Comparison of ENCODE assay signal across 11 cellular contexts in genomic region chr12:126191037-126191891, GRCh38.
DNase-seq lines count a peak whose midpoint lies in the region; ATAC-seq, FAIRE-seq and TF ChIP-seq lines count a peak whose summit lies in the region.
"Had no signal": no experiment of that assay in that cellular context is flagged by ENCODE, and none has a peak within 500 bp of the region (broad histone marks: within the 10 kb centered on the region; RNA-seq: fewer than 3 reads in every experiment).

No MANE protein-coding gene starts in this region.

- peak overlapping the region; percentile 29; the same call in 1 of the 2 replicates for H2BK15ac ChIP-seq in H1 (ENCODE audit: low read length)

- H3K79me2 ChIP-seq in HepG2 (ENCODE audit: insufficient read depth, low read length): no peaks in the 10 kb centered on the region
- H3K79me2 ChIP-seq in H1 (ENCODE audit: control insufficient read depth in 1 of 2, insufficient read depth in 2 of 2, low read length in 2 of 2): no peaks in the 10 kb centered on the region
- H3K79me2 ChIP-seq in Karpas-422 (ENCODE audit: low read length): no peaks in the 10 kb centered on the region

- H3K23me2 ChIP-seq in H1 (ENCODE audit: low read depth, low read length): peaks cover 7% of the 10 kb centered on the region

- H4K20me1 ChIP-seq in HepG2 (ENCODE audit: insufficient read depth, low read length) (no peaks in the 10 kb centered on the region), H1 (replicated peaks in 1 of 2; ENCODE audit: control insufficient read depth in 1 of 2, insufficient read depth in 2 of 2, low read length in 2 of 2) (no peaks in the 10 kb centered on the region), Karpas-422 (ENCODE audit: insufficient read depth, low read depth, low read length) (no peaks in the 10 kb centered on the region)

- no peak overlapping the region for H3K9ac ChIP-seq in HepG2 (ENCODE audit: insufficient read depth, low read depth, low read length)
- peak overlapping the region in 1 of 4 experiments; percentile 14; a peak in 2 of 7 replicates for H3K9ac ChIP-seq in H1 (replicated peaks in 1 of 4; ENCODE audit: extremely low read depth in 1 of 4, low read depth in 3 of 4, low read length in 3 of 4)
- no peak overlapping the region for H3K9ac ChIP-seq in Karpas-422 (ENCODE audit: low read length)

- H4K8ac ChIP-seq in H1 (ENCODE audit: extremely low read depth, insufficient read depth, low read length): peak overlapping the region; percentile 82

- no peaks in the 10 kb centered on the region for H3K9me2 ChIP-seq in Karpas-422 (replicated peaks; ENCODE audit: insufficient read depth, low read length)

- no peaks in the 10 kb centered on the region for H3K36me3 ChIP-seq in right lobe of liver
- H3K36me3 ChIP-seq in HepG2 (replicated peaks in 1 of 2; ENCODE audit: control insufficient read depth in 1 of 2, insufficient read depth in 2 of 2, low read length in 2 of 2): no peaks in the 10 kb centered on the region
- no peaks in the 10 kb centered on the region for H3K36me3 ChIP-seq in H1 (ENCODE audit: control insufficient read depth in 2 of 4, insufficient read depth in 4 of 4, low read length in 3 of 4)
- no peaks in the 10 kb centered on the region for H3K36me3 ChIP-seq in Karpas-422 (ENCODE audit: insufficient read depth, low read length)

- no peaks in the 10 kb centered on the region for H3K4me1 ChIP-seq in right lobe of liver
- H3K4me1 ChIP-seq in HepG2 (ENCODE audit: insufficient read depth, low read length): no peaks in the 10 kb centered on the region
- peaks cover 0 to 2% (median 0%) of the 10 kb centered on the region in 4 experiments; a peak in 2 of 7 replicates for H3K4me1 ChIP-seq in H1 (replicated peaks in 1 of 4; ENCODE audit: control insufficient read depth in 3 of 4, insufficient read depth in 4 of 4, low read length in 3 of 4)
- H3K4me1 ChIP-seq in Karpas-422 (ENCODE audit: low read length): peaks cover 10% of the 10 kb centered on the region

- no peak overlapping the region for H3K27ac ChIP-seq in right lobe of liver
- no peak overlapping the region for H3K27ac ChIP-seq in HepG2 (ENCODE audit: extremely low read length, insufficient read depth, low read length)
- no peak overlapping the region for H3K27ac ChIP-seq in H1 (ENCODE audit: low read depth, low read length)
- no peak overlapping the region for H3K27ac ChIP-seq in Karpas-422 (ENCODE audit: low read length)

- DNase-seq in right lobe of liver (peak in 1 of 3 donors; percentile 24), HepG2 (ENCODE audit: low spot score) (no peak), H1 (ENCODE audit: low read depth in 1 of 2, low spot score in 2 of 2) (peak; percentile 23 to 74), mucosa of gallbladder (ENCODE audit: low spot score) (peak; percentile 37), occipital lobe (lab: John Stamatoyannopoulos, UW) (no peak), ACHN (no peak), Karpas-422 (no peak)
- DNase-seq in stimulated activated naive CD8-positive, alpha-beta T cell treated with anti-CD3 and anti-CD28 coated beads, Interleukin-15, Interleukin-2, amounts not matched to agents 100 U/mL and 50 U/mL, for 24 hours: no peak
- DNase-seq: activated CD4-positive, alpha-beta T cell treated with anti-CD3 and anti-CD28 coated beads for 48 hours; activated effector memory CD4-positive, alpha-beta T cell treated with anti-CD3 and anti-CD28 coated beads, Interleukin-2, amount 50 U/mL, for 16 hours; NCI-H524 treated with DMSO at 0.1 percent for 48 hours had no signal

- H3K79me1 ChIP-seq in H1 (ENCODE audit: low read depth, low read length): no peaks in the 10 kb centered on the region

- H2BK20ac ChIP-seq in H1 (ENCODE audit: low read length): no peak overlapping the region

- H3K18ac ChIP-seq in H1 (ENCODE audit: extremely low read depth, low read length): peak overlapping the region; percentile 93

- H3K4ac ChIP-seq in H1 (replicated peaks; ENCODE audit: insufficient read length, low read depth, low read length): no peak overlapping the region

- POLR2A ChIA-PET in HepG2 (lab: Yijun Ruan, JAX): no interaction called here
- POLR2A ChIA-PET in H1 (lab: Charles Lee; ENCODE audit: partially characterized antibody): no interaction called here

- H3K4me3 ChIP-seq in right lobe of liver (no peak overlapping the region), HepG2 (replicated peaks in 1 of 3; ENCODE audit: insufficient read depth in 1 of 3, low read depth in 2 of 3, low read length in 3 of 3) (no peak overlapping the region), H1 (ENCODE audit: extremely low read depth in 1 of 4, insufficient read depth in 2 of 4, low read depth in 3 of 4, low read length in 4 of 4) (peak overlapping the region; percentile 48 to 77 (median 53)), Karpas-422 (ENCODE audit: low read length) (no peak overlapping the region)

- no TSS peak for BruUV-seq in HepG2 (replicated peaks; lab: Mats Ljungman, UMichigan)

- H3K14ac ChIP-seq in H1 (ENCODE audit: insufficient read length): no peak overlapping the region

- no peak overlapping the region for H3K23ac ChIP-seq in H1 (ENCODE audit: insufficient read length)

- peak overlapping the region; percentile 44; the same call in 1 of the 2 replicates for H2BK5ac ChIP-seq in H1 (ENCODE audit: low read depth, low read length)

- H2AFZ ChIP-seq in HepG2 (ENCODE audit: low read length) (no peak overlapping the region), H1 (ENCODE audit: low read length) (peak overlapping the region; percentile 78), Karpas-422 (ENCODE audit: low read length) (no peak overlapping the region)

- no peak overlapping the region; the same call in 1 of the 2 replicates for H2AK5ac ChIP-seq in H1 (ENCODE audit: low read depth, low read length)

- TF ChIP-seq EP300 in HepG2 (IDR thresholded peaks at IDR 0.05; ENCODE audit: low read depth in 2 of 2, low read length in 2 of 2) (no peak), HepG2 (CRISPR knock-in tag; IDR thresholded peaks at IDR 0.05; ENCODE audit: borderline replicate concordance) (no peak), H1 (IDR thresholded peaks at IDR 0.05; ENCODE audit: borderline replicate concordance in 1 of 2, low read depth in 2 of 2, low read length in 2 of 2) (no peak)

- TF ChIP-seq CTCF in right lobe of liver (IDR thresholded peaks at IDR 0.05): no peak
- TF ChIP-seq CTCF in HepG2 (CRISPR knock-in tag; IDR thresholded peaks at IDR 0.05): no peak
- no peak; a peak in 1 of 4 replicates for TF ChIP-seq CTCF in H1 (IDR thresholded peaks at IDR 0.05; ENCODE audit: control extremely low read depth in 1 of 3, insufficient read depth in 1 of 3, low read depth in 1 of 3, low read length in 3 of 3)

- ATAC-seq in right lobe of liver (peak in 3 of 4 donors; percentile 28 to 50 (median 49)), HepG2 (no peak)
- no peak for ATAC-seq in stimulated activated naive CD8-positive, alpha-beta T cell treated with anti-CD3 and anti-CD28 coated beads, Interleukin-15, Interleukin-2, amounts not matched to agents 100 U/mL and 50 U/mL, for 24 hours

- H4K5ac ChIP-seq in H1 (ENCODE audit: insufficient read length, low read depth, low read length): no peak overlapping the region

- no peak overlapping the region for H3K56ac ChIP-seq in H1 (replicated peaks; ENCODE audit: insufficient read length, low read depth, low read length)

- 10% methylated on average over 22 of the region's 61 CpGs for WGBS in right lobe of liver (ENCODE audit: insufficient coverage, low coverage, low lambda C conversion rate, missing lambda C conversion rate)
- WGBS in HepG2 (ENCODE audit: low lambda C conversion rate): 80% methylated on average over 38 of the region's 61 CpGs
- WGBS in H1 (ENCODE audit: extremely low coverage in 1 of 2, insufficient coverage in 1 of 2, insufficient read length in 1 of 2, insufficient replicate concordance in 2 of 2, low coverage in 1 of 2, low lambda C conversion rate in 2 of 2, missing lambda C conversion rate in 1 of 2), 2 experiments: 7% methylated on average over 51 of the region's 61 CpGs; no CpG with 5 or more reads in 1 of the 2 experiments

- TF ChIP-seq RAD21 in HepG2 (CRISPR knock-in tag; IDR thresholded peaks at IDR 0.05) (no peak), H1 (IDR thresholded peaks at IDR 0.05 in 1 of 2, conservative IDR thresholded peaks at IDR 0.05 in 1 of 2; ENCODE audit: low read depth in 2 of 2, low read length in 2 of 2) (no peak; a peak in 1 of 4 replicates)

- H3K9me3 ChIP-seq in right lobe of liver (no peaks in the 10 kb centered on the region), HepG2 (ENCODE audit: low read length) (peaks cover 100% of the 10 kb centered on the region), H1 (ENCODE audit: insufficient read depth in 2 of 2, low read depth in 1 of 2, low read length in 1 of 2) (no peaks in the 10 kb centered on the region), Karpas-422 (ENCODE audit: low read length) (peaks cover 8% of the 10 kb centered on the region)

- H3K27me3 ChIP-seq in right lobe of liver: peaks cover 0 to 16% of the 10 kb centered on the region in 2 donors
- no peaks in the 10 kb centered on the region for H3K27me3 ChIP-seq in HepG2 (ENCODE audit: control insufficient read depth in 1 of 2, insufficient read depth in 2 of 2, low read length in 2 of 2)
- peaks cover 0 to 25% (median 13%) of the 10 kb centered on the region in 4 experiments; a peak in 5 of 7 replicates for H3K27me3 ChIP-seq in H1 (replicated peaks in 1 of 4; ENCODE audit: control insufficient read depth in 3 of 4, extremely low read depth in 1 of 4, insufficient read depth in 3 of 4, low read length in 3 of 4)
- no peaks in the 10 kb centered on the region for H3K27me3 ChIP-seq in Karpas-422 (ENCODE audit: low read length)

- intact Hi-C loops in right lobe of liver (cut with DNase I): no loop called here
- intact Hi-C loops in HepG2 (cut with micrococcal nuclease; ENCODE audit: unreplicated experiment): no loop called here

- H4K91ac ChIP-seq in H1 (replicated peaks; ENCODE audit: insufficient read length, low read length): peak overlapping the region; percentile 65

- no peak overlapping the region for H3K4me2 ChIP-seq in HepG2 (ENCODE audit: low read depth, low read length)
- H3K4me2 ChIP-seq in H1 (ENCODE audit: insufficient read depth in 1 of 2, low read depth in 2 of 2, low read length in 2 of 2): peak overlapping the region; percentile 71 to 75
- H3K4me2 ChIP-seq in Karpas-422 (ENCODE audit: low read depth, low read length, poor library complexity, severe bottlenecking): no peak overlapping the region

- H2BK12ac ChIP-seq in H1 (ENCODE audit: low read depth, low read length): 0 out of 2 replicates have a peak overlapping the region, but pooled peaks have one; percentile 60

- TF ChIP-seq POLR2A in right lobe of liver (IDR thresholded peaks at IDR 0.05) (no peak), HepG2 (IDR thresholded peaks at IDR 0.05; ENCODE audit: insufficient read depth in 1 of 2, low read depth in 2 of 2, low read length in 2 of 2) (no peak), H1 (IDR thresholded peaks at IDR 0.05; ENCODE audit: control extremely low read depth in 1 of 2, low read depth in 2 of 2, low read length in 2 of 2) (0 out of 3 replicates have a peak, but pooled peaks of 1 of the 2 experiments have one; percentile 27)

- CTCF ChIA-PET in HepG2 (lab: Yijun Ruan, JAX; ENCODE audit: low intra/inter-chr PET ratio, low total read pairs): no interaction called here
- CTCF ChIA-PET in H1 (lab: Charles Lee; ENCODE audit: partially characterized antibody): interaction anchor here (0.6 to 2.0 kb wide), 6 partner anchors 8 to 427 kb away, joined by 3 to 5 read pairs (median 3); no protein-coding TSS in a partner anchor

- FAIRE-seq in HepG2 (lab: Jason Lieb, UNC) (no peak), H1 (lab: Jason Lieb, UNC) (no peak)

- in situ Hi-C loops in HepG2 (cut with HindIII; ENCODE audit: extremely low pct_ligation_motif_present, low pct_unique_long_range_greater_than_20kb) (no loop called here), ACHN (cut with HindIII; ENCODE audit: low pct_ligation_motif_present, low pct_unique_long_range_greater_than_20kb, low sequenced_read_pairs) (no loop called here)

- no peak overlapping the region for H2BK120ac ChIP-seq in H1 (replicated peaks; ENCODE audit: low read depth, low read length)

Comparison
In these comparisons a context has a peak if more than half of its experiments do, and no peak if none do; other contexts are left out.
1. ATAC-seq: peak in right lobe of liver (3 of 4); none in HepG2 (single experiment) and stimulated activated naive CD8-positive, alpha-beta T cell treated with anti-CD3 and anti-CD28 coated beads, Interleukin-15, Interleukin-2, amounts not matched to agents 100 U/mL and 50 U/mL, for 24 hours (single experiment).
2. DNase-seq: peak in H1 (2 of 2) and mucosa of gallbladder (single experiment); none in HepG2 (single experiment), occipital lobe (single experiment), ACHN (single experiment), Karpas-422 (single experiment) and stimulated activated naive CD8-positive, alpha-beta T cell treated with anti-CD3 and anti-CD28 coated beads, Interleukin-15, Interleukin-2, amounts not matched to agents 100 U/mL and 50 U/mL, for 24 hours (single experiment).
3. H3K4me3 ChIP-seq: peak in H1 (4 of 4); none in right lobe of liver (0 of 3), HepG2 (0 of 3) and Karpas-422 (single experiment).
4. H3K4me2 ChIP-seq: peak in H1 (2 of 2); none in HepG2 (single experiment) and Karpas-422 (single experiment).